Comparison of ENCODE assay signal across 10 cellular contexts in genomic region chr1:21291184-21291583, GRCh38. TPM values are rescaled to one million over a fixed set of nuclear protein-coding genes. Genes with fewer than 3 reads are reported as not detected.
DNase-seq lines count a peak whose midpoint lies in the region; ATAC-seq and TF ChIP-seq lines count a peak whose summit lies in the region.
"Had no signal": no experiment of that assay in that cellular context is flagged by ENCODE, and none has a peak within 500 bp of the region (broad histone marks: within the 10 kb centered on the region; RNA-seq: fewer than 3 reads in every experiment).

No MANE protein-coding gene starts in this region.

- TF ChIP-seq EP300 in sigmoid colon (IDR thresholded peaks at IDR 0.05) = no peak

- H3K9me3 Mint-ChIP-seq in effector memory CD8-positive, alpha-beta T cell = no peaks in the 10 kb centered on the region

- peaks cover 61 to 62% of the 10 kb centered on the region in 2 donors for H3K4me1 Mint-ChIP-seq in effector memory CD8-positive, alpha-beta T cell (ENCODE audit: low read depth in 2 of 2)

- intact Hi-C loops in sigmoid colon (cut with DNase I) = no loop called here
- intact Hi-C loops in psoas muscle (cut with DNase I) = no loop called here

- in situ Hi-C loops in GM13976 (cut with MboI; ENCODE audit: low sequenced_read_pairs, unreplicated experiment) = no loop called here

- H3K79me2 ChIP-seq in OCI-LY3 (ENCODE audit: low read length) = peaks cover 67% of the 10 kb centered on the region

- peak; percentile 51 for DNase-seq in NCI-H82 (lab: John Stamatoyannopoulos, UW)
- no peak for DNase-seq in NCI-H82 treated with DMSO at 0.1 percent for 48 hours (lab: John Stamatoyannopoulos, UW; ENCODE audit: unreplicated experiment)
- no peak for DNase-seq in effector memory CD8-positive, alpha-beta T cell
- no peak for DNase-seq in sigmoid colon
- no peak for DNase-seq in psoas muscle
- DNase-seq in GM13976 (ENCODE audit: low spot score) = no peak
- no peak for DNase-seq in NCI-H1092 (lab: John Stamatoyannopoulos, UW)
- DNase-seq: NCI-H1105 treated with DMSO at 0.1 percent for 48 hours had no signal

- no peaks in the 10 kb centered on the region for H3K9me3 ChIP-seq in OCI-LY3 (ENCODE audit: insufficient read depth, low read length)
- H3K9me3 ChIP-seq in sigmoid colon = no peaks in the 10 kb centered on the region
- H3K9me3 ChIP-seq in psoas muscle = no peaks in the 10 kb centered on the region
- H3K9me3 ChIP-seq: suprapubic skin had no signal

- H3K27ac ChIP-seq in OCI-LY3 (ENCODE audit: low read length) (peak overlapping the region; percentile 100), sigmoid colon (peak overlapping the region in 3 of 4 donors; percentile 52 to 68 (median 67)), psoas muscle (no peak overlapping the region)

- peak overlapping the region; percentile 99 for H3K4me2 ChIP-seq in OCI-LY3 (ENCODE audit: low read length)

- H3K4me3 ChIP-seq in OCI-LY3 (ENCODE audit: low read length) (peak overlapping the region; percentile 90), sigmoid colon (no peak overlapping the region), psoas muscle (no peak overlapping the region)

- H3K27me3 Mint-ChIP-seq in effector memory CD8-positive, alpha-beta T cell = no peaks in the 10 kb centered on the region

- peaks cover 18% of the 10 kb centered on the region for H3K36me3 ChIP-seq in OCI-LY3 (replicated peaks; ENCODE audit: low read depth, low read length)
- no peaks in the 10 kb centered on the region for H3K36me3 ChIP-seq in sigmoid colon
- H3K36me3 ChIP-seq in psoas muscle (ENCODE audit: insufficient read depth in 1 of 2, low read depth in 1 of 2) = no peaks in the 10 kb centered on the region
- H3K36me3 ChIP-seq: suprapubic skin had no signal

- H3K36me3 Mint-ChIP-seq in effector memory CD8-positive, alpha-beta T cell (ENCODE audit: insufficient read depth) = peaks cover 49% of the 10 kb centered on the region

- H4K20me1 ChIP-seq in OCI-LY3 (ENCODE audit: insufficient read depth, low read length) = no peaks in the 10 kb centered on the region

- H3K9ac ChIP-seq in OCI-LY3 (ENCODE audit: low read length) = peak overlapping the region; percentile 96

- H2AFZ ChIP-seq in OCI-LY3 (ENCODE audit: low read depth, low read length) = no peak overlapping the region

- peak overlapping the region; percentile 98 to 99 for H3K27ac Mint-ChIP-seq in effector memory CD8-positive, alpha-beta T cell

- TF ChIP-seq POLR2A in sigmoid colon (IDR thresholded peaks at IDR 0.05) = no peak

- WGBS in sigmoid colon, 2 donors = 91 to 93% methylated on average over 8 of the region's 8 CpGs
- 85 to 94% (median 92%) methylated on average over 8 of the region's 8 CpGs for WGBS in psoas muscle, 3 donors

- no peak for TF ChIP-seq CTCF in OCI-LY3 (IDR thresholded peaks at IDR 0.05; ENCODE audit: low read depth, low read length)
- TF ChIP-seq CTCF in sigmoid colon (IDR thresholded peaks at IDR 0.05) = no peak
- no peak for TF ChIP-seq CTCF in psoas muscle (IDR thresholded peaks at IDR 0.05)
- no peak for TF ChIP-seq CTCF in GM13976 (IDR thresholded peaks at IDR 0.05; ENCODE audit: borderline replicate concordance, control extremely low read depth, extremely low read depth, insufficient read depth, missing control alignments)

- H3K4me1 ChIP-seq in OCI-LY3 (ENCODE audit: low read length) = peaks cover 72% of the 10 kb centered on the region
- peaks cover 0 to 67% (median 59%) of the 10 kb centered on the region in 4 donors for H3K4me1 ChIP-seq in sigmoid colon
- H3K4me1 ChIP-seq in psoas muscle = peaks cover 6% of the 10 kb centered on the region

- no peak for ATAC-seq in effector memory CD8-positive, alpha-beta T cell (replicated peaks)
- ATAC-seq in psoas muscle = no peak

- no peaks in the 10 kb centered on the region for H3K27me3 ChIP-seq in OCI-LY3 (ENCODE audit: low read depth, low read length)
- H3K27me3 ChIP-seq in sigmoid colon = no peaks in the 10 kb centered on the region
- H3K27me3 ChIP-seq in psoas muscle (ENCODE audit: insufficient read depth in 3 of 3, low read length in 2 of 3) = peaks cover 0 to 8% (median 2%) of the 10 kb centered on the region in 3 donors
- H3K27me3 ChIP-seq: suprapubic skin had no signal

- peak overlapping the region; percentile 81 to 93 for H3K4me3 Mint-ChIP-seq in effector memory CD8-positive, alpha-beta T cell

RNA-seq across cellular contexts. Expression of gene ECE1, which starts 0.9 kb away (rescaled TPM):
- total RNA-seq in sigmoid colon (100 to 1,000 TPM in 1 of 4 donors, 10 to 100 TPM in 3; 62.9 to 112 (median 80.8) TPM), psoas muscle (10 to 100 TPM; 12.3 to 24.9 (median 19.0) TPM)
- polyA plus RNA-seq in sigmoid colon (10 to 100 TPM; 10.2 to 73.8 (median 13.6) TPM), psoas muscle (10 to 100 TPM; 12.2 to 14.6 (median 13.2) TPM)
